In genomic region chr16:22152316-22152715, GRCh38 we compare ENCODE assay signal across 1 cellular context.
TF ChIP-seq lines count a peak whose summit lies in the region.

No MANE protein-coding gene starts in this region.

TF ChIP-seq in H1, 55 proteins besides CTCF, POLR2A, EP300 and RAD21:
- TF ChIP-seq BACH1 (IDR thresholded peaks at IDR 0.05; ENCODE audit: low read length) (no peak), HDAC6 (IDR thresholded peaks at IDR 0.05; ENCODE audit: low read depth, low read length) (no peak), HDAC2 (IDR thresholded peaks at IDR 0.05; ENCODE audit: borderline replicate concordance in 1 of 2, low read depth in 2 of 2, low read length in 2 of 2) (no peak), RFX5 (IDR thresholded peaks at IDR 0.05; ENCODE audit: borderline replicate concordance, low read depth, low read length) (no peak), PHF8 (conservative IDR thresholded peaks at IDR 0.05; ENCODE audit: low read depth, low read length) (no peak), CHD7 (IDR thresholded peaks at IDR 0.05; ENCODE audit: insufficient replicate concordance, low read length) (no peak), SP4 (IDR thresholded peaks at IDR 0.05; ENCODE audit: low read length) (no peak), KDM4A (IDR thresholded peaks at IDR 0.05; ENCODE audit: low read depth, low read length, severe bottlenecking) (no peak), SIX5 (IDR thresholded peaks at IDR 0.05; ENCODE audit: low read depth, low read length) (no peak), CEBPB (IDR thresholded peaks at IDR 0.05; ENCODE audit: low read depth, low read length) (no peak), YY1 (IDR thresholded peaks at IDR 0.05; ENCODE audit: low read depth, low read length) (no peak), BRCA1 (IDR thresholded peaks at IDR 0.05; ENCODE audit: low read depth, low read length) (no peak), BCL11A (IDR thresholded peaks at IDR 0.05; ENCODE audit: low read depth in 2 of 2, low read length in 2 of 2) (no peak), RXRA (IDR thresholded peaks at IDR 0.05; ENCODE audit: insufficient read depth, low read depth, low read length) (no peak), TBP (IDR thresholded peaks at IDR 0.05; ENCODE audit: low read depth, low read length) (no peak)
- TF ChIP-seq, protein P1, sequence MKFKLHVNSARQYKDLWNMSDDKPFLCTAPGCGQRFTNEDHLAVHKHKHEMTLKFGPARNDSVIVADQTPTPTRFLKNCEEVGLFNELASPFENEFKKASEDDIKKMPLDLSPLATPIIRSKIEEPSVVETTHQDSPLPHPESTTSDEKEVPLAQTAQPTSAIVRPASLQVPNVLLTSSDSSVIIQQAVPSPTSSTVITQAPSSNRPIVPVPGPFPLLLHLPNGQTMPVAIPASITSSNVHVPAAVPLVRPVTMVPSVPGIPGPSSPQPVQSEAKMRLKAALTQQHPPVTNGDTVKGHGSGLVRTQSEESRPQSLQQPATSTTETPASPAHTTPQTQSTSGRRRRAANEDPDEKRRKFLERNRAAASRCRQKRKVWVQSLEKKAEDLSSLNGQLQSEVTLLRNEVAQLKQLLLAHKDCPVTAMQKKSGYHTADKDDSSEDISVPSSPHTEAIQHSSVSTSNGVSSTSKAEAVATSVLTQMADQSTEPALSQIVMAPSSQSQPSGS (IDR thresholded peaks at IDR 0.05; ENCODE audit: low read length), result no peak
